14 cellular contexts compared by ENCODE assay signal in the genomic region with DNA sequence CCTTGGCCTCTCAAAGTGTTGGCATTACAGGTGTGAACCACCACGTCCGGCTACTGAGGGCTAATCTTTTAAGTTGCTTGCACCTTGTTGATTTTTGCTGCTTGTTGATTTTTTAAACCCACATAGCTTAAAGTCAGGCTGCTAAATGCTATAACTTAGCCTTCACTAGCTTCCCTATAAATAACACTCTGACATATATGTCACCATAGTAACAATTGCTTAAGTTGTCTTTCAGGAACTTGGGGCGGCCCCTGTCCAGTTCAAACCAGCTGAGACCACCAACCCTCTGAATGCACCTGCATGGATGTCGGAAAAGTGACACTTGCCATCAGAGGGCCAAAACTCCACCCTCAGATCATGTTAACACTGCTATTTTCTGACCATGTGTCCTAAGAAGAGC. TPM values are rescaled to one million over a fixed set of nuclear protein-coding genes. Genes with fewer than 3 reads are reported as not detected.
DNase-seq lines count a peak whose midpoint lies in the region; TF ChIP-seq lines count a peak whose summit lies in the region.
"Had no signal": no experiment of that assay in that cellular context is flagged by ENCODE, and none has a peak within 500 bp of the region (broad histone marks: within the 10 kb centered on the region; RNA-seq: fewer than 3 reads in every experiment).

No MANE protein-coding gene starts in this region.

- 92 to 97% methylated on average over 4 of the region's 4 CpGs for WGBS in endodermal cell (ENCODE audit: insufficient coverage in 1 of 2, insufficient read length in 1 of 2), 2 experiments

- no peak for DNase-seq in activated CD4-positive, alpha-beta T cell treated with anti-CD3 and anti-CD28 coated beads, Interleukin-2, amount 10 ng/mL, durations not matched to agents 7 days and 5 days
- DNase-seq in activated CD4-positive, alpha-beta T cell treated with anti-CD3 and anti-CD28 coated beads, Interleukin-2, amount 50 U/mL, for 4 hours, result no peak
- DNase-seq in endodermal cell (no peak), nephron progenitor cell (no peak), nucleus accumbens (lab: John Stamatoyannopoulos, UW) (no peak), type B pancreatic cell (ENCODE audit: extremely low spot score, unreplicated experiment) (no peak), HEK293T (ENCODE audit: extremely low spot score) (no peak)
- DNase-seq: ACHN; CD4-positive, CD25-positive, alpha-beta regulatory T cell; DMS53; GF-D8; IMR-90 had no signal

- no peak overlapping the region for H3K4me3 Mint-ChIP-seq in activated CD4-positive, alpha-beta T cell treated with anti-CD3 and anti-CD28 coated beads, Interleukin-2, amount 10 ng/mL, durations not matched to agents 7 days and 5 days
- H3K4me3 Mint-ChIP-seq in endodermal cell (no peak overlapping the region), nephron progenitor cell (no peak overlapping the region), type B pancreatic cell (no peak overlapping the region)
- H3K4me3 Mint-ChIP-seq: CD4-positive, CD25-positive, alpha-beta regulatory T cell had no signal

- H3K36me3 Mint-ChIP-seq in activated CD4-positive, alpha-beta T cell treated with anti-CD3 and anti-CD28 coated beads, Interleukin-2, amount 10 ng/mL, durations not matched to agents 7 days and 5 days (ENCODE audit: low read depth), result peaks cover 5% of the 10 kb centered on the region
- peaks cover 4% of the 10 kb centered on the region for H3K36me3 Mint-ChIP-seq in endodermal cell (ENCODE audit: low read depth)
- H3K36me3 Mint-ChIP-seq in nephron progenitor cell (ENCODE audit: low read depth), result peaks cover 32% of the 10 kb centered on the region
- no peaks in the 10 kb centered on the region for H3K36me3 Mint-ChIP-seq in type B pancreatic cell

- TF ChIP-seq CTCF in endodermal cell (conservative IDR thresholded peaks at IDR 0.05), result no peak
- TF ChIP-seq CTCF in nephron progenitor cell (IDR thresholded peaks at IDR 0.05), result no peak
- no peak for TF ChIP-seq CTCF in type B pancreatic cell (conservative IDR thresholded peaks at IDR 0.05)

- peaks cover 6% of the 10 kb centered on the region for H3K4me1 ChIP-seq in endodermal cell (ENCODE audit: control insufficient read depth, insufficient read depth, low read length)

- H3K9me3 Mint-ChIP-seq in activated CD4-positive, alpha-beta T cell treated with anti-CD3 and anti-CD28 coated beads, Interleukin-2, amount 10 ng/mL, durations not matched to agents 7 days and 5 days, result no peaks in the 10 kb centered on the region
- peaks cover 14% of the 10 kb centered on the region for H3K9me3 Mint-ChIP-seq in endodermal cell
- H3K9me3 Mint-ChIP-seq in nephron progenitor cell, result peaks cover 25% of the 10 kb centered on the region
- peaks cover 8% of the 10 kb centered on the region for H3K9me3 Mint-ChIP-seq in type B pancreatic cell
- H3K9me3 Mint-ChIP-seq: CD4-positive, CD25-positive, alpha-beta regulatory T cell had no signal

- no peak overlapping the region for H3K27ac ChIP-seq in endodermal cell (ENCODE audit: low read depth, low read length)
- H3K27ac ChIP-seq: BLaER1 treated with 17β-estradiol and CSF1 and Interleukin-3, amounts not matched to agents 10 nM and 100 nM had no signal

- H3K9me3 ChIP-seq in endodermal cell (ENCODE audit: control insufficient read depth, low read length), result peaks cover 14% of the 10 kb centered on the region
- H3K9me3 ChIP-seq: BLaER1 treated with 17β-estradiol and CSF1 and Interleukin-3, amounts not matched to agents 10 nM and 100 nM had no signal

- H3K36me3 ChIP-seq in endodermal cell (ENCODE audit: control insufficient read depth, insufficient read depth, low read length), result no peaks in the 10 kb centered on the region
- H3K36me3 ChIP-seq: BLaER1 treated with 17β-estradiol and CSF1 and Interleukin-3, amounts not matched to agents 10 nM and 100 nM had no signal

- POLR2A ChIA-PET in activated CD4-positive, alpha-beta T cell treated with anti-CD3 and anti-CD28 coated beads, Interleukin-2, amount 10 ng/mL, durations not matched to agents 7 days and 5 days (lab: Charles Lee), result no interaction called here
- POLR2A ChIA-PET in HEK293T (lab: Yijun Ruan, JAX), result no interaction called here

- no peak overlapping the region for H3K9ac ChIP-seq in endodermal cell (ENCODE audit: extremely low read depth, low read length, poor library complexity, severe bottlenecking)
- H3K9ac ChIP-seq: BLaER1 treated with 17β-estradiol and CSF1 and Interleukin-3, amounts not matched to agents 10 nM and 100 nM had no signal

- H3K4me3 ChIP-seq in endodermal cell (ENCODE audit: low read length), result peak overlapping the region; percentile 11
- H3K4me3 ChIP-seq: BLaER1 treated with 17β-estradiol and CSF1 and Interleukin-3, amounts not matched to agents 10 nM and 100 nM had no signal

- no peaks in the 10 kb centered on the region for H3K27me3 ChIP-seq in endodermal cell (ENCODE audit: control insufficient read depth, insufficient read depth, low read length, poor library complexity, severe bottlenecking)
- H3K27me3 ChIP-seq: BLaER1 treated with 17β-estradiol and CSF1 and Interleukin-3, amounts not matched to agents 10 nM and 100 nM had no signal

- H3K27me3 Mint-ChIP-seq in activated CD4-positive, alpha-beta T cell treated with anti-CD3 and anti-CD28 coated beads, Interleukin-2, amount 10 ng/mL, durations not matched to agents 7 days and 5 days, result peaks cover 9% of the 10 kb centered on the region
- H3K27me3 Mint-ChIP-seq in endodermal cell (ENCODE audit: insufficient read depth) (no peaks in the 10 kb centered on the region), nephron progenitor cell (ENCODE audit: low read depth, poor library complexity) (no peaks in the 10 kb centered on the region), type B pancreatic cell (peaks cover 3% of the 10 kb centered on the region)
- H3K27me3 Mint-ChIP-seq: CD4-positive, CD25-positive, alpha-beta regulatory T cell had no signal

- H3K4me1 Mint-ChIP-seq in activated CD4-positive, alpha-beta T cell treated with anti-CD3 and anti-CD28 coated beads, Interleukin-2, amount 10 ng/mL, durations not matched to agents 7 days and 5 days, result peaks cover 21% of the 10 kb centered on the region
- H3K4me1 Mint-ChIP-seq in endodermal cell (peaks cover 23% of the 10 kb centered on the region), nephron progenitor cell (peaks cover 52% of the 10 kb centered on the region), type B pancreatic cell (ENCODE audit: unreplicated experiment) (peaks cover 5% of the 10 kb centered on the region)

- H3K27ac Mint-ChIP-seq in activated CD4-positive, alpha-beta T cell treated with anti-CD3 and anti-CD28 coated beads, Interleukin-2, amount 10 ng/mL, durations not matched to agents 7 days and 5 days, result peak overlapping the region; percentile 11
- no peak overlapping the region for H3K27ac Mint-ChIP-seq in endodermal cell
- H3K27ac Mint-ChIP-seq in nephron progenitor cell, result peak overlapping the region; percentile 19
- H3K27ac Mint-ChIP-seq in type B pancreatic cell, result no peak overlapping the region

- CTCF ChIA-PET in activated CD4-positive, alpha-beta T cell treated with anti-CD3 and anti-CD28 coated beads, Interleukin-2, amount 10 ng/mL, durations not matched to agents 7 days and 5 days (lab: Charles Lee), result no interaction called here
- CTCF ChIA-PET in HEK293T (lab: Yijun Ruan, JAX), result no interaction called here

TF ChIP-seq in HEK293T, 16 proteins besides CTCF, POLR2A, EP300 and RAD21:
- TF ChIP-seq HDGF (IDR thresholded peaks at IDR 0.05; ENCODE audit: borderline replicate concordance) (no peak), SP1 (IDR thresholded peaks at IDR 0.05) (no peak), ELF4 (IDR thresholded peaks at IDR 0.05) (no peak), FOXK2 (IDR thresholded peaks at IDR 0.05) (no peak), LEF1 (IDR thresholded peaks at IDR 0.05; ENCODE audit: borderline replicate concordance) (no peak), SUZ12 (IDR thresholded peaks at IDR 0.05) (no peak), FOXM1 (IDR thresholded peaks at IDR 0.05; ENCODE audit: borderline replicate concordance) (no peak), BHLHE40 (IDR thresholded peaks at IDR 0.05; ENCODE audit: borderline replicate concordance) (no peak), ARNT (IDR thresholded peaks at IDR 0.05) (no peak), TARDBP (IDR thresholded peaks at IDR 0.05) (no peak), ZNF384 (IDR thresholded peaks at IDR 0.05) (no peak), L3MBTL2 (conservative IDR thresholded peaks at IDR 0.05) (no peak)
- TF ChIP-seq, protein P1, sequence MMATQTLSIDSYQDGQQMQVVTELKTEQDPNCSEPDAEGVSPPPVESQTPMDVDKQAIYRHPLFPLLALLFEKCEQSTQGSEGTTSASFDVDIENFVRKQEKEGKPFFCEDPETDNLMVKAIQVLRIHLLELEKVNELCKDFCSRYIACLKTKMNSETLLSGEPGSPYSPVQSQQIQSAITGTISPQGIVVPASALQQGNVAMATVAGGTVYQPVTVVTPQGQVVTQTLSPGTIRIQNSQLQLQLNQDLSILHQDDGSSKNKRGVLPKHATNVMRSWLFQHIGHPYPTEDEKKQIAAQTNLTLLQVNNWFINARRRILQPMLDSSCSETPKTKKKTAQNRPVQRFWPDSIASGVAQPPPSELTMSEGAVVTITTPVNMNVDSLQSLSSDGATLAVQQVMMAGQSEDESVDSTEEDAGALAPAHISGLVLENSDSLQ (IDR thresholded peaks at IDR 0.05), result no peak
TF ChIP-seq in HEK293T: peak in this region for 0.

RNA-seq across cellular contexts. Expression of a gene that starts 47.4 kb away (rescaled TPM):
- total RNA-seq in activated CD4-positive, alpha-beta T cell treated with anti-CD3 and anti-CD28 coated beads, Interleukin-2, amount 10 ng/mL, durations not matched to agents 7 days and 5 days, result under 1 TPM; 0.15 to 0.20 TPM
- total RNA-seq in endodermal cell (1 to 10 TPM in 1 of 2 donors, under 1 TPM in 1; 0.33 to 1.1 TPM), type B pancreatic cell (ENCODE audit: low replicate concordance) (1.0 and 1.8 TPM in 2 replicates)
- polyA plus RNA-seq in endodermal cell (2013, experiment 1 of 2), result 0.53 TPM
- polyA plus RNA-seq in endodermal cell (2013, experiment 2 of 2), result 0.79 TPM
- total RNA-seq: HT-29 had no signal

Comparison
In these comparisons a context has a peak if more than half of its experiments do, and no peak if none do; other contexts are left out.
1. H3K27ac Mint-ChIP-seq: peak in activated CD4-positive, alpha-beta T cell treated with anti-CD3 and anti-CD28 coated beads, Interleukin-2, amount 10 ng/mL, durations not matched to agents 7 days and 5 days (single experiment) and nephron progenitor cell (single experiment); none in endodermal cell (single experiment) and type B pancreatic cell (single experiment).